In genomic region chr2:63488118-63488713, GRCh38 we compare ENCODE assay signal across 8 cellular contexts.
DNase-seq lines count a peak whose midpoint lies in the region; ATAC-seq and TF ChIP-seq lines count a peak whose summit lies in the region.

No MANE protein-coding gene starts in this region.

- H3K9me3 ChIP-seq in PC-3 (ENCODE audit: low read length) (no peaks in the 10 kb centered on the region), gastrocnemius medialis (no peaks in the 10 kb centered on the region)

- in situ Hi-C loops in gastrocnemius medialis (cut with MboI; ENCODE audit: low sequenced_read_pairs in 4 of 4) = no loop called here

- H2AFZ ChIP-seq in PC-3 (ENCODE audit: low read length) = no peak overlapping the region

- no peak overlapping the region for H3K4me2 ChIP-seq in PC-3 (ENCODE audit: low read length)

- no peak overlapping the region for H3K9ac ChIP-seq in PC-3 (ENCODE audit: low read length)

- H3K4me3 ChIP-seq in GM12864 (ENCODE audit: low read depth, low read length) = no peak overlapping the region
- no peak overlapping the region for H3K4me3 ChIP-seq in PC-3 (ENCODE audit: low read length)
- H3K4me3 ChIP-seq in fibroblast of mammary gland (ENCODE audit: control insufficient read depth, low read depth, low read length) = no peak overlapping the region
- no peak overlapping the region for H3K4me3 ChIP-seq in gastrocnemius medialis

- no peaks in the 10 kb centered on the region for H3K79me2 ChIP-seq in PC-3 (ENCODE audit: low read length)

- no peak for TF ChIP-seq POLR2A in gastrocnemius medialis (IDR thresholded peaks at IDR 0.05)

- BruUV-seq in PC-3 (replicated peaks; lab: Mats Ljungman, UMichigan) = no TSS peak

- H3K27me3 Mint-ChIP-seq in activated T-helper 17 cell treated with anti-CD3 and anti-CD28 coated beads, Interleukin-2, amount 50 U/mL, for 72 hours = no peaks in the 10 kb centered on the region

- no peaks in the 10 kb centered on the region for H3K9me3 Mint-ChIP-seq in activated T-helper 17 cell treated with anti-CD3 and anti-CD28 coated beads, Interleukin-2, amount 50 U/mL, for 72 hours

- H3K4me1 ChIP-seq in PC-3 (ENCODE audit: insufficient read depth, low read length) = no peaks in the 10 kb centered on the region
- H3K4me1 ChIP-seq in gastrocnemius medialis = no peaks in the 10 kb centered on the region

- POLR2A ChIA-PET in PC-3 (lab: Charles Lee; ENCODE audit: unreplicated experiment) = no interaction called here

- H3F3A ChIP-seq in PC-3 (ENCODE audit: low read length, unreplicated experiment) = no peaks in the 10 kb centered on the region

- no peak overlapping the region for H3K27ac ChIP-seq in PC-3 (ENCODE audit: low read length)
- no peak overlapping the region for H3K27ac ChIP-seq in gastrocnemius medialis

- no peaks in the 10 kb centered on the region for H3K9me2 ChIP-seq in PC-3 (replicated peaks; ENCODE audit: low read length)

- DNase-seq in AML-193 (lab: John Stamatoyannopoulos, UW) (peak; percentile 36 to 39), GM12864 (ENCODE audit: low read depth) (no peak), PC-3 (peak; percentile 51), fibroblast of mammary gland (ENCODE audit: low read depth) (peak; percentile 47), gastrocnemius medialis (no peak)
- no peak for DNase-seq in NK-92 treated with Interleukin-12 subunit alpha and Interleukin-12 subunit beta, amount 100 ng/mL, for 24 hours (lab: John Stamatoyannopoulos, UW)

- CTCF ChIA-PET in PC-3 (lab: Charles Lee) = no interaction called here

- ATAC-seq in PC-3 (peak; percentile 53), gastrocnemius medialis (no peak), esophagus mucosa (no peak)
- no peak for ATAC-seq in activated T-helper 17 cell treated with anti-CD3 and anti-CD28 coated beads, Interleukin-2, amount 50 U/mL, for 72 hours (replicated peaks)

- no peaks in the 10 kb centered on the region for H3K4me1 Mint-ChIP-seq in activated T-helper 17 cell treated with anti-CD3 and anti-CD28 coated beads, Interleukin-2, amount 50 U/mL, for 72 hours

- H3K27me3 ChIP-seq in PC-3 (ENCODE audit: low read length) = no peaks in the 10 kb centered on the region
- no peaks in the 10 kb centered on the region for H3K27me3 ChIP-seq in gastrocnemius medialis

- no peak overlapping the region for H3K4me3 Mint-ChIP-seq in activated T-helper 17 cell treated with anti-CD3 and anti-CD28 coated beads, Interleukin-2, amount 50 U/mL, for 72 hours

- TF ChIP-seq CTCF in GM12864 (IDR thresholded peaks at IDR 0.05; ENCODE audit: low read depth, low read length, missing control alignments) = peak; percentile 59
- TF ChIP-seq CTCF in PC-3 (conservative IDR thresholded peaks at IDR 0.05; ENCODE audit: low read depth, low read length) = peak; percentile 87
- TF ChIP-seq CTCF in fibroblast of mammary gland (conservative IDR thresholded peaks at IDR 0.05; ENCODE audit: control insufficient read depth, insufficient read depth, low read depth, low read length) = peak; percentile 78
- peak in 3 of 5 experiments; percentile 7 to 45 (median 22) for TF ChIP-seq CTCF in gastrocnemius medialis (IDR thresholded peaks at IDR 0.05 in 4 of 5, conservative IDR thresholded peaks at IDR 0.05 in 1 of 5)

- no peaks in the 10 kb centered on the region for H3K36me3 Mint-ChIP-seq in activated T-helper 17 cell treated with anti-CD3 and anti-CD28 coated beads, Interleukin-2, amount 50 U/mL, for 72 hours (ENCODE audit: low read depth)

- intact Hi-C loops in PC-3 (cut with micrococcal nuclease) (loop anchor here (1.0 kb wide), 2 partner anchors 409 to 701 kb away; no protein-coding TSS in a partner anchor), gastrocnemius medialis (cut with DNase I; ENCODE audit: low total_unique reads) (no loop called here)

- H3K36me3 ChIP-seq in PC-3 (ENCODE audit: low read depth, low read length) (no peaks in the 10 kb centered on the region), gastrocnemius medialis (peaks cover 0 to 4% of the 10 kb centered on the region in 2 donors)

- no peak overlapping the region for H3K27ac Mint-ChIP-seq in activated T-helper 17 cell treated with anti-CD3 and anti-CD28 coated beads, Interleukin-2, amount 50 U/mL, for 72 hours

- no peaks in the 10 kb centered on the region for H4K20me1 ChIP-seq in PC-3 (ENCODE audit: low read length)

Comparison
In these comparisons a context has a peak if more than half of its experiments do, and no peak if none do; other contexts are left out.
1. DNase-seq: peak in AML-193 (2 of 2), PC-3 (single experiment) and fibroblast of mammary gland (single experiment); none in GM12864 (single experiment), gastrocnemius medialis (0 of 2) and NK-92 treated with Interleukin-12 subunit alpha and Interleukin-12 subunit beta, amount 100 ng/mL, for 24 hours (single experiment).
2. CTCF ChIP-seq: peak in every context shown above with its lines; median percentile 87 in PC-3; 78 in fibroblast of mammary gland; 59 in GM12864; 22 in gastrocnemius medialis.